In the genomic region with DNA sequence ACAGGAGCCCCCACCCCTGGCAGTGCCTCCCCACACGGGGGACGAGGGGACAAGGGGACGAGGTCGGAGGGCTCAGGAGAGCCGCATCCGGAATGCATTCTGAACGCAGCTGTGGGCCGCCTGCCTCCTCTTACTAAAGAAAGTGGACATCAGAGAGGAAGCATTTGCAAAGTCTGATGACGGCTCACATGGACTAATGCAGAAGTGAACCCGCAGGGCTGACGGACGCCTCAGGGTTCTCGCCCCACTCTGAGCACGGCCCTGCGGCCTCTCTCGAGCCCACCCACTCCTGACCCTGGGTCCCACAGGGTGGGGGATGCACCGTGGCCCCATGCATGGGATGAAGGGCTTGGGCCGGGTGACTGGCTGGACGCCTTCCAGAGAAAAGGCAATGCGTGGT, we compare ENCODE assay signal across 9 cellular contexts. TPM values are rescaled to one million over a fixed set of nuclear protein-coding genes. Genes with fewer than 3 reads are reported as not detected.
A peak's percentile ranks its signal among the peaks of the same experiment; 100 is the strongest.
DNase-seq lines count a peak whose midpoint lies in the region; ATAC-seq and TF ChIP-seq lines count a peak whose summit lies in the region.
"Had no signal": no experiment of that assay in that cellular context is flagged by ENCODE, and none has a peak within 500 bp of the region (broad histone marks: within the 10 kb centered on the region; RNA-seq: fewer than 3 reads in every experiment).

No MANE protein-coding gene starts in this region.

- peaks cover 90% of the 10 kb centered on the region for H3K79me2 ChIP-seq in smooth muscle cell (ENCODE audit: low read depth)

- H3K27me3 ChIP-seq in WERI-Rb-1 (ENCODE audit: insufficient read depth, low read depth, severe bottlenecking) = no peaks in the 10 kb centered on the region
- no peaks in the 10 kb centered on the region for H3K27me3 ChIP-seq in right cardiac atrium (ENCODE audit: control insufficient read depth, insufficient read depth)
- H3K27me3 ChIP-seq in smooth muscle cell (ENCODE audit: low read depth) = no peaks in the 10 kb centered on the region

- intact Hi-C loops in right cardiac atrium (cut with DNase I) = no loop called here

- no peak overlapping the region for H2AFZ ChIP-seq in smooth muscle cell (ENCODE audit: low read depth)

- H3K4me1 ChIP-seq in right cardiac atrium (ENCODE audit: control insufficient read depth, insufficient read depth, low read length) (no peaks in the 10 kb centered on the region), smooth muscle cell (ENCODE audit: low read depth) (peaks cover 46% of the 10 kb centered on the region)

- H3K4me2 ChIP-seq in smooth muscle cell = no peak overlapping the region

- peaks cover 14% of the 10 kb centered on the region for H3F3A ChIP-seq in smooth muscle cell (ENCODE audit: low read depth)

- no peak for ATAC-seq in right cardiac atrium
- no peak for ATAC-seq in GM19455 (IDR thresholded peaks at IDR 0.05; ENCODE audit: unreplicated experiment)
- ATAC-seq in HG03439 (IDR thresholded peaks at IDR 0.05; ENCODE audit: unreplicated experiment) = no peak
- ATAC-seq in GM19463 (IDR thresholded peaks at IDR 0.05; ENCODE audit: unreplicated experiment) = no peak

- H3K27ac ChIP-seq in WERI-Rb-1 (no peak overlapping the region), right cardiac atrium (ENCODE audit: low read length) (no peak overlapping the region), smooth muscle cell (ENCODE audit: low read depth) (peak overlapping the region; percentile 99)

- TF ChIP-seq CTCF in WERI-Rb-1 (IDR thresholded peaks at IDR 0.05; ENCODE audit: low read depth, low read length) = no peak
- no peak for TF ChIP-seq CTCF in smooth muscle cell (IDR thresholded peaks at IDR 0.05; ENCODE audit: borderline replicate concordance, insufficient read depth, poor library complexity, severe bottlenecking)

- peak; percentile 12 for DNase-seq in D341Med (ENCODE audit: low spot score)
- DNase-seq in WERI-Rb-1 = peak; percentile 6
- DNase-seq in right cardiac atrium = peak; percentile 11 to 55 (median 50)
- DNase-seq in smooth muscle cell (lab: John Stamatoyannopoulos, UW; ENCODE audit: unreplicated experiment) = no peak
- no peak for DNase-seq in NCI-H146 (lab: John Stamatoyannopoulos, UW)

- H3K4me3 ChIP-seq in WERI-Rb-1 (ENCODE audit: low read depth, low read length) (no peak overlapping the region), right cardiac atrium (ENCODE audit: low read length) (no peak overlapping the region), smooth muscle cell (no peak overlapping the region)
- H3K4me3 ChIP-seq: HAP-1 had no signal

- peaks cover 99% of the 10 kb centered on the region for H4K20me1 ChIP-seq in smooth muscle cell (ENCODE audit: low read depth)

- 88% methylated on average over 20 of the region's 20 CpGs for WGBS in right cardiac atrium
- 88% methylated on average over 20 of the region's 20 CpGs for WGBS in smooth muscle cell (ENCODE audit: low lambda C conversion rate)

- peak overlapping the region; percentile 95 for H3K9ac ChIP-seq in smooth muscle cell (ENCODE audit: low read depth)

- H3K9me3 ChIP-seq in WERI-Rb-1 (ENCODE audit: severe bottlenecking) (no peaks in the 10 kb centered on the region), right cardiac atrium (ENCODE audit: control insufficient read depth, low read length) (no peaks in the 10 kb centered on the region), smooth muscle cell (replicated peaks; ENCODE audit: low read depth) (no peaks in the 10 kb centered on the region)
- H3K9me3 ChIP-seq: HAP-1 had no signal

- H3K36me3 ChIP-seq in WERI-Rb-1 (peaks cover 68% of the 10 kb centered on the region), smooth muscle cell (ENCODE audit: low read depth) (no peaks in the 10 kb centered on the region)

RNA-seq across cellular contexts. Expression of a gene that starts 5.9 kb away (rescaled TPM):
- total RNA-seq in right cardiac atrium (10 to 100 TPM; 11.0 to 19.7 (median 15.5) TPM), smooth muscle cell (42.7 and 52.0 TPM in 2 replicates)
- polyA plus RNA-seq in right cardiac atrium (15.6 TPM), smooth muscle cell (50.1 and 55.7 TPM in 2 replicates)

Comparison
In these comparisons a context has a peak if more than half of its experiments do, and no peak if none do; other contexts are left out.
1. DNase-seq: peak in D341Med (single experiment), WERI-Rb-1 (single experiment) and right cardiac atrium (3 of 3); none in smooth muscle cell (single experiment) and NCI-H146 (single experiment).